In genomic region chr6:30726506-30727413, GRCh38 we compare ENCODE assay signal across 1 cellular context.
TF ChIP-seq lines count a peak whose summit lies in the region.

No MANE protein-coding gene starts in this region.

TF ChIP-seq in GM23338, 12 proteins besides CTCF, POLR2A, EP300 and RAD21:
- TF ChIP-seq STAT1 (IDR thresholded peaks at IDR 0.05; ENCODE audit: unreplicated experiment) = no peak
- TF ChIP-seq CREB1 (CRISPR knock-in tag; IDR thresholded peaks at IDR 0.05; ENCODE audit: low read depth) = no peak
- no peak for TF ChIP-seq POLR2AphosphoS5 (IDR thresholded peaks at IDR 0.05; ENCODE audit: low read depth)
- TF ChIP-seq ZNF114 (CRISPR knock-in tag; IDR thresholded peaks at IDR 0.05) = no peak
- TF ChIP-seq EZH2phosphoT487 (IDR thresholded peaks at IDR 0.05; ENCODE audit: unreplicated experiment) = no peak
